Comparison of ENCODE assay signal across 17 cellular contexts in the genomic region with DNA sequence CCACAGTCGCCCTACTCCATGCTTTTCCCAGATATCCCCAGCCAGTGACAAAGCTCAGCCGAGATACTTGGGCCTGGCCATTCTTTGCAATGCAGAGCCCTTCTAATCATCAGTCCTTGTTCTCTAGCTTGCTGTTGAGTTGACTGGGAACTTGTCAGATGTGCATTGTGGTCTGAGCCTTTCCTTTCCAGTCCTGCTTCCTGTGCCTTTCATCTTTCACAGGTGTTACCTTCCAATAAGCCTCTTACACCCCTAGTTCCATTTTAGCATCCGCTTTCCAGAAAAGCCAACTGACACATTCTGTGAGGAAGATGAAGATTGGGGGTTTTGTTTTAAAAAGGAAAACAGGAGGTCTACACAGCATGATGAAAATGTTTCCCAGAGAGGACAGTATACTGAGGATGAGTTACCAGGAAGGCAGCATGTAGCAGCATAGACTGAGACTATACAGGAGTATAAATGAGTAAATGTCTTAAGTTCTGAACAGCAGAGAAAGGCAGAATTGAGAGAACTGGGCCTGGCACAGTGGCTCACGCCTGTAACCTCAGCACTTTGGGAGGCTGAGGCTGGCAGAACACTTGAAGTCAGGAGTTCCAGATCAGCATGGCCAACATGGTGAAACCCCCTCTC. TPM values are rescaled to one million over a fixed set of nuclear protein-coding genes. Genes with fewer than 3 reads are reported as not detected.
DNase-seq lines count a peak whose midpoint lies in the region; ATAC-seq, FAIRE-seq and TF ChIP-seq lines count a peak whose summit lies in the region.
"Had no signal": no experiment of that assay in that cellular context is flagged by ENCODE, and none has a peak within 500 bp of the region (broad histone marks: within the 10 kb centered on the region; RNA-seq: fewer than 3 reads in every experiment).

No MANE protein-coding gene starts in this region.

- H3K27me3 Mint-ChIP-seq in CD4-positive, CD25-positive, alpha-beta regulatory T cell = no peaks in the 10 kb centered on the region
- H3K27me3 Mint-ChIP-seq in activated CD4-positive, alpha-beta memory T cell treated with anti-CD3 and anti-CD28 coated beads for 36 hours = no peaks in the 10 kb centered on the region

- peaks cover 11% of the 10 kb centered on the region for H3K36me3 Mint-ChIP-seq in CD4-positive, CD25-positive, alpha-beta regulatory T cell
- peaks cover 3% of the 10 kb centered on the region for H3K36me3 Mint-ChIP-seq in activated CD4-positive, alpha-beta memory T cell treated with anti-CD3 and anti-CD28 coated beads for 36 hours

- peaks cover 34% of the 10 kb centered on the region for H3K4me1 ChIP-seq in CD4-positive, CD25-positive, alpha-beta regulatory T cell (ENCODE audit: control insufficient read depth, insufficient read depth, low read length, poor library complexity, severe bottlenecking)
- H3K4me1 ChIP-seq in mucosa of descending colon (ENCODE audit: low read depth) = no peaks in the 10 kb centered on the region

- ATAC-seq in CD4-positive, CD25-positive, alpha-beta regulatory T cell (ENCODE audit: low read depth in 2 of 2) = peak; percentile 56 to 60
- ATAC-seq in mucosa of descending colon (peak; percentile 29), HG02870 (IDR thresholded peaks at IDR 0.05; ENCODE audit: unreplicated experiment) (no peak)
- ATAC-seq: left cardiac atrium had no signal

- peaks cover 11% of the 10 kb centered on the region for H3K36me3 ChIP-seq in CD4-positive, CD25-positive, alpha-beta regulatory T cell (ENCODE audit: control insufficient read depth, insufficient read depth, low read length)
- no peaks in the 10 kb centered on the region for H3K36me3 ChIP-seq in mucosa of descending colon (ENCODE audit: low read depth)
- H3K36me3 ChIP-seq: ascending aorta, tibial nerve had no signal

- intact Hi-C loops in activated CD4-positive, alpha-beta memory T cell treated with anti-CD3 and anti-CD28 coated beads for 36 hours (cut with micrococcal nuclease) = no loop called here
- intact Hi-C loops in mucosa of descending colon (cut with DNase I, micrococcal nuclease) = no loop called here

- H3K9me3 Mint-ChIP-seq in CD4-positive, CD25-positive, alpha-beta regulatory T cell = no peaks in the 10 kb centered on the region
- no peaks in the 10 kb centered on the region for H3K9me3 Mint-ChIP-seq in activated CD4-positive, alpha-beta memory T cell treated with anti-CD3 and anti-CD28 coated beads for 36 hours

- CTCF ChIA-PET in activated CD4-positive, alpha-beta memory T cell treated with anti-CD3 and anti-CD28 coated beads for 36 hours (lab: Charles Lee) = interaction anchor here (0.8 to 1.7 kb wide), 4 partner anchors 8 to 144 kb away, joined by 3 to 6 read pairs (median 4); no protein-coding TSS in a partner anchor

- H3K9me3 ChIP-seq in CD4-positive, CD25-positive, alpha-beta regulatory T cell (ENCODE audit: control insufficient read depth in 2 of 2, low read length in 2 of 2) = no peaks in the 10 kb centered on the region
- H3K9me3 ChIP-seq in mucosa of descending colon = no peaks in the 10 kb centered on the region
- H3K9me3 ChIP-seq: ascending aorta, tibial nerve had no signal

- POLR2A ChIA-PET in activated CD4-positive, alpha-beta memory T cell treated with anti-CD3 and anti-CD28 coated beads for 36 hours (lab: Charles Lee) = interaction anchor here (1.6 kb wide), 1 partner anchor 69 kb away, joined by 4 read pairs; no protein-coding TSS in a partner anchor

- peak overlapping the region; percentile 48 for H3K4me3 ChIP-seq in CD4-positive, CD25-positive, alpha-beta regulatory T cell (ENCODE audit: low read depth, low read length)
- no peak overlapping the region for H3K4me3 ChIP-seq in mucosa of descending colon
- H3K4me3 ChIP-seq: ascending aorta, dorsolateral prefrontal cortex, hepatocyte, tibial nerve had no signal

- peak; percentile 75 for FAIRE-seq in GM12891 (lab: Jason Lieb, UNC)
- no peak for FAIRE-seq in urothelium cell line (lab: Jason Lieb, UNC)

- TF ChIP-seq POLR2A in GM12891 (IDR thresholded peaks at IDR 0.05; ENCODE audit: low read depth, low read length) = no peak

- DNase-seq in CD4-positive, CD25-positive, alpha-beta regulatory T cell = peak in 2 of 3 donors; percentile 21 to 65
- DNase-seq in GM12891 (ENCODE audit: insufficient read length, low spot score) = no peak
- peak; percentile 51 for DNase-seq in activated CD4-positive, alpha-beta memory T cell treated with anti-CD3 and anti-CD28 coated beads for 36 hours
- no peak for DNase-seq in mucosa of descending colon
- DNase-seq in urothelium cell line (ENCODE audit: low spot score) = no peak
- no peak for DNase-seq in HT-29 (ENCODE audit: low spot score)
- DNase-seq in COLO829 (ENCODE audit: low spot score) = no peak
- DNase-seq: C1 segment of cervical spinal cord; dorsolateral prefrontal cortex; left cardiac atrium; NCI-H2107; SHP77; stimulated activated CD4-positive, alpha-beta T cell treated with anti-CD3 and anti-CD28 coated beads, Interleukin-12 subunit alpha, Interleukin-12 subunit beta, amount 100 ng/mL, for 4 hours had no signal

- peak overlapping the region in 3 of 4 donors; percentile 48 to 64 (median 63) for H3K4me3 Mint-ChIP-seq in CD4-positive, CD25-positive, alpha-beta regulatory T cell
- peak overlapping the region; percentile 35 for H3K4me3 Mint-ChIP-seq in activated CD4-positive, alpha-beta memory T cell treated with anti-CD3 and anti-CD28 coated beads for 36 hours

- peaks cover 26 to 54% (median 38%) of the 10 kb centered on the region in 4 donors for H3K4me1 Mint-ChIP-seq in CD4-positive, CD25-positive, alpha-beta regulatory T cell
- H3K4me1 Mint-ChIP-seq in activated CD4-positive, alpha-beta memory T cell treated with anti-CD3 and anti-CD28 coated beads for 36 hours (ENCODE audit: low read depth) = peaks cover 70% of the 10 kb centered on the region

- H3K27ac Mint-ChIP-seq in CD4-positive, CD25-positive, alpha-beta regulatory T cell = peak overlapping the region; percentile 74 to 80 (median 75)
- peak overlapping the region; percentile 86 for H3K27ac Mint-ChIP-seq in activated CD4-positive, alpha-beta memory T cell treated with anti-CD3 and anti-CD28 coated beads for 36 hours

- peak overlapping the region; percentile 30 for H3K27ac ChIP-seq in CD4-positive, CD25-positive, alpha-beta regulatory T cell (ENCODE audit: insufficient read depth, low read length, poor library complexity, severe bottlenecking)
- H3K27ac ChIP-seq: hepatocyte had no signal

- no peak for TF ChIP-seq CTCF in mucosa of descending colon (IDR thresholded peaks at IDR 0.05)

- H3K27me3 ChIP-seq in CD4-positive, CD25-positive, alpha-beta regulatory T cell (ENCODE audit: control insufficient read depth, insufficient read depth, low read length) = no peaks in the 10 kb centered on the region
- H3K27me3 ChIP-seq: ascending aorta, dorsolateral prefrontal cortex, hepatocyte, tibial nerve had no signal

TF ChIP-seq in GM12891, 5 proteins besides CTCF, POLR2A, EP300 and RAD21:
- TF ChIP-seq SPI1 (IDR thresholded peaks at IDR 0.05; ENCODE audit: low read depth, low read length) (no peak), POU2F2 (IDR thresholded peaks at IDR 0.05; ENCODE audit: low read depth, low read length) (no peak), POLR2AphosphoS5 (IDR thresholded peaks at IDR 0.05; ENCODE audit: low read depth, low read length) (no peak), PAX5 (IDR thresholded peaks at IDR 0.05; ENCODE audit: insufficient read depth, low read length, severe bottlenecking) (no peak), TAF1 (IDR thresholded peaks at IDR 0.05; ENCODE audit: low read depth, low read length) (no peak)
TF ChIP-seq in GM12891: peak in this region for 0.

RNA-seq across cellular contexts. Expression of a gene that starts 5.5 kb away (rescaled TPM):
- total RNA-seq in CD4-positive, CD25-positive, alpha-beta regulatory T cell = 96.4 TPM
- polyA plus RNA-seq in CD4-positive, CD25-positive, alpha-beta regulatory T cell = 10 to 100 TPM; 19.3 to 32.0 (median 26.5) TPM
- 6.6 TPM for polyA plus RNA-seq in GM12891 (2012; ENCODE audit: low read depth, missing spikeins)
- total RNA-seq in activated CD4-positive, alpha-beta memory T cell treated with anti-CD3 and anti-CD28 coated beads for 36 hours = 10 to 100 TPM; 21.1 to 23.3 TPM
- total RNA-seq in mucosa of descending colon = 10 to 100 TPM in 1 of 3 donors, 1 to 10 TPM in 2; 3.7 to 13.6 (median 4.0) TPM
- total RNA-seq in HT-29 (2014; rRNA removed; shearing (Covaris generic)) = 0.05 and 0.13 TPM in 2 replicates

Comparison
In these comparisons a context has a peak if more than half of its experiments do, and no peak if none do; other contexts are left out.
1. DNase-seq: peak in CD4-positive, CD25-positive, alpha-beta regulatory T cell (2 of 3) and activated CD4-positive, alpha-beta memory T cell treated with anti-CD3 and anti-CD28 coated beads for 36 hours (single experiment); none in GM12891 (single experiment), mucosa of descending colon (0 of 3), urothelium cell line (single experiment), HT-29 (single experiment) and COLO829 (single experiment).